ENCODE assay signal across 12 cellular contexts in genomic region chr19:15247107-15248014, GRCh38. TPM values are rescaled to one million over a fixed set of nuclear protein-coding genes. Genes with fewer than 3 reads are reported as not detected.
DNase-seq lines count a peak whose midpoint lies in the region; ATAC-seq and TF ChIP-seq lines count a peak whose summit lies in the region.
"Had no signal": no experiment of that assay in that cellular context is flagged by ENCODE, and none has a peak within 500 bp of the region (broad histone marks: within the 10 kb centered on the region; RNA-seq: fewer than 3 reads in every experiment).

No MANE protein-coding gene starts in this region.

- no peak for ATAC-seq in upper lobe of right lung

- WGBS in ovary, 3 donors, result 60 to 73% (median 71%) methylated on average over 19 to 20 of the region's 20 CpGs

- no peak for TF ChIP-seq POLR2A in ovary (IDR thresholded peaks at IDR 0.05)

- no peaks in the 10 kb centered on the region for H4K20me1 ChIP-seq in fibroblast of lung (ENCODE audit: control insufficient read depth, extremely low read depth, insufficient read depth, low read length)

- H3K79me2 ChIP-seq in fibroblast of lung (ENCODE audit: control insufficient read depth, insufficient read depth, low read length), result peaks cover 22% of the 10 kb centered on the region

- no peak overlapping the region for H3K4me2 ChIP-seq in fibroblast of lung (ENCODE audit: extremely low read depth, insufficient read depth, low read length)

- H2AFZ ChIP-seq in fibroblast of lung (ENCODE audit: low read length), result no peak overlapping the region

- peaks cover 54% of the 10 kb centered on the region for H3K4me1 ChIP-seq in fibroblast of lung (ENCODE audit: control insufficient read depth, extremely low read depth, insufficient read depth, low read length)
- peaks cover 41% of the 10 kb centered on the region for H3K4me1 ChIP-seq in ovary (ENCODE audit: insufficient read depth)
- peaks cover 49% of the 10 kb centered on the region for H3K4me1 ChIP-seq in upper lobe of right lung

- intact Hi-C loops in ovary (cut with DNase I) (no loop called here), upper lobe of right lung (cut with DNase I) (no loop called here)

- DNase-seq in DMS 273 (lab: John Stamatoyannopoulos, UW; ENCODE audit: unreplicated experiment) (peak; percentile 26), DMS 273 treated with DMSO at 0.1 percent for 48 hours (lab: John Stamatoyannopoulos, UW) (no peak), fibroblast of lung (ENCODE audit: low read depth in 2 of 2) (no peak), ovary (no peak), upper lobe of right lung (no peak), MV-4-11 (lab: John Stamatoyannopoulos, UW) (no peak), NCI-H510A treated with DMSO at 0.1 percent for 48 hours (lab: John Stamatoyannopoulos, UW) (no peak)
- DNase-seq in stimulated activated CD4-positive, alpha-beta T cell treated with anti-CD3 and anti-CD28 coated beads, Interleukin-2, amount 100 ng/mL, for 24 hours, result no peak
- DNase-seq: H7, kidney glomerular epithelial cell, NCI-H345, RPMI8226 had no signal

- TF ChIP-seq EP300 in ovary (IDR thresholded peaks at IDR 0.05), result no peak

- TF ChIP-seq CTCF in fibroblast of lung (conservative IDR thresholded peaks at IDR 0.05 in 1 of 2, IDR thresholded peaks at IDR 0.05 in 1 of 2; ENCODE audit: low read depth in 1 of 2, low read length in 2 of 2) (no peak), ovary (IDR thresholded peaks at IDR 0.05) (no peak), upper lobe of right lung (IDR thresholded peaks at IDR 0.05) (no peak)

- H3K27ac ChIP-seq in fibroblast of lung (ENCODE audit: insufficient read depth, low read length), result peak overlapping the region; percentile 99
- H3K27ac ChIP-seq in ovary, result peak overlapping the region; percentile 62 to 63
- peak overlapping the region; percentile 62 for H3K27ac ChIP-seq in upper lobe of right lung

- H3K36me3 ChIP-seq in fibroblast of lung (ENCODE audit: control insufficient read depth, insufficient read depth, low read length), result peaks cover 25% of the 10 kb centered on the region
- H3K36me3 ChIP-seq in ovary, result no peaks in the 10 kb centered on the region
- H3K36me3 ChIP-seq in upper lobe of right lung, result peaks cover 80% of the 10 kb centered on the region

- H3K4me3 ChIP-seq in fibroblast of lung (replicated peaks in 1 of 4; ENCODE audit: control extremely low read depth in 1 of 4, insufficient read depth in 1 of 4, low read depth in 3 of 4, low read length in 4 of 4) (no peak overlapping the region), ovary (no peak overlapping the region), upper lobe of right lung (no peak overlapping the region)

- H3K27me3 ChIP-seq in fibroblast of lung (ENCODE audit: control insufficient read depth, insufficient read depth, low read length), result no peaks in the 10 kb centered on the region
- no peaks in the 10 kb centered on the region for H3K27me3 ChIP-seq in ovary
- H3K27me3 ChIP-seq in upper lobe of right lung, result no peaks in the 10 kb centered on the region

- H3K9me3 ChIP-seq in fibroblast of lung (ENCODE audit: control insufficient read depth, insufficient read depth, low read depth, low read length) (no peaks in the 10 kb centered on the region), ovary (no peaks in the 10 kb centered on the region), upper lobe of right lung (no peaks in the 10 kb centered on the region)

- peak overlapping the region; percentile 53 for H3K9ac ChIP-seq in fibroblast of lung (ENCODE audit: insufficient read depth, low read length)

RNA-seq across cellular contexts. Expression of gene EPHX3, which starts 15.1 kb away (rescaled TPM):
- under 0.01 TPM in 2 replicates for total RNA-seq in fibroblast of lung
- polyA plus RNA-seq in fibroblast of lung, result 0.05 and 0.07 TPM in 2 replicates
- polyA plus RNA-seq in fibroblast of lung (2012), result not detected in 2 replicates
- not detected in 2 replicates for polyA minus RNA-seq in fibroblast of lung (ENCODE audit: low replicate concordance)
- total RNA-seq in ovary, result under 1 TPM in 6 of 7 donors, not detected in 1; 0.24 to 0.89 (median 0.49) TPM
- under 1 TPM; 0.30 to 0.67 TPM for polyA plus RNA-seq in ovary
- 2.5 TPM for total RNA-seq in upper lobe of right lung

RNA-seq across cellular contexts. Expression of gene NOTCH3, which starts 46.6 kb away (rescaled TPM):
- total RNA-seq in fibroblast of lung (18.2 and 26.4 TPM in 2 replicates), ovary (10 to 100 TPM in 5 of 7 donors, 1 to 10 TPM in 2; 6.1 to 47.6 (median 17.9) TPM), upper lobe of right lung (67.9 TPM)
- polyA plus RNA-seq in fibroblast of lung (3.9 and 42.6 TPM in 2 replicates), ovary (10 to 100 TPM; 17.9 to 23.5 TPM)
- 7.1 and 75.2 TPM in 2 replicates for polyA plus RNA-seq in fibroblast of lung (2012)
- polyA minus RNA-seq in fibroblast of lung (ENCODE audit: low replicate concordance), result 20.5 and 355 TPM in 2 replicates
